ENCODE assay signal across 8 cellular contexts in genomic region chr11:129815596-129816461, GRCh38. TPM values are rescaled to one million over a fixed set of nuclear protein-coding genes. Genes with fewer than 3 reads are reported as not detected.
DNase-seq lines count a peak whose midpoint lies in the region; ATAC-seq, FAIRE-seq and TF ChIP-seq lines count a peak whose summit lies in the region.

Gene TMEM45B (plus strand): TSS chr11:129815848. CDS start chr11:129852483, 36,635 bp downstream.

- peaks cover 20% of the 10 kb centered on the region for H3K36me3 Mint-ChIP-seq in activated CD4-positive, alpha-beta memory T cell treated with anti-CD3 and anti-CD28 coated beads, Interleukin-2, amount 10 ng/mL, durations not matched to agents 7 days and 5 days (ENCODE audit: low read depth)

- TF ChIP-seq CTCF in dorsolateral prefrontal cortex (IDR thresholded peaks at IDR 0.05 in 54 of 56, conservative IDR thresholded peaks at IDR 0.05 in 2 of 56; ENCODE audit: low read depth in 1 of 56, partially characterized antibody in 56 of 56): no peak

- H3K27me3 ChIP-seq in dorsolateral prefrontal cortex: peaks cover 0 to 67% (median 29%) of the 10 kb centered on the region in 45 donors

- peak within 1 kb of the TSS; percentile 88 for H3K27ac Mint-ChIP-seq in activated CD4-positive, alpha-beta memory T cell treated with anti-CD3 and anti-CD28 coated beads, Interleukin-2, amount 10 ng/mL, durations not matched to agents 7 days and 5 days

- no peak for TF ChIP-seq POLR2A in GM12891 (IDR thresholded peaks at IDR 0.05; ENCODE audit: low read depth, low read length)

- CTCF ChIA-PET in activated CD4-positive, alpha-beta memory T cell treated with anti-CD3 and anti-CD28 coated beads, Interleukin-2, amount 10 ng/mL, durations not matched to agents 7 days and 5 days (lab: Charles Lee): interaction anchor here (1.8 kb wide), 1 partner anchor 317 kb away, joined by 7 read pairs; no protein-coding TSS in a partner anchor

- no peak for FAIRE-seq in GM12891 (lab: Jason Lieb, UNC)

- peak within 1 kb of the TSS in 29 of 59 donors; percentile 1 to 51 (median 27) for H3K4me3 ChIP-seq in dorsolateral prefrontal cortex

- peaks cover 37% of the 10 kb centered on the region for H3K4me1 Mint-ChIP-seq in activated CD4-positive, alpha-beta memory T cell treated with anti-CD3 and anti-CD28 coated beads, Interleukin-2, amount 10 ng/mL, durations not matched to agents 7 days and 5 days

- POLR2A ChIA-PET in activated CD4-positive, alpha-beta memory T cell treated with anti-CD3 and anti-CD28 coated beads, Interleukin-2, amount 10 ng/mL, durations not matched to agents 7 days and 5 days (lab: Charles Lee): interaction anchor here (2.1 to 3.9 kb wide), 3 partner anchors 38 to 187 kb away, joined by 10 to 17 read pairs (median 15); partner anchors contain the start of gene PRDM10

- peak within 1 kb of the TSS; percentile 76 for H3K4me3 Mint-ChIP-seq in activated CD4-positive, alpha-beta memory T cell treated with anti-CD3 and anti-CD28 coated beads, Interleukin-2, amount 10 ng/mL, durations not matched to agents 7 days and 5 days

- intact Hi-C loops in Right ventricle myocardium superior (cut with DNase I): no loop called here
- intact Hi-C loops in dorsolateral prefrontal cortex (cut with DNase I): no loop called here

- H3K9me3 Mint-ChIP-seq in activated CD4-positive, alpha-beta memory T cell treated with anti-CD3 and anti-CD28 coated beads, Interleukin-2, amount 10 ng/mL, durations not matched to agents 7 days and 5 days: peaks cover 16% of the 10 kb centered on the region

- H3K27me3 Mint-ChIP-seq in activated CD4-positive, alpha-beta memory T cell treated with anti-CD3 and anti-CD28 coated beads, Interleukin-2, amount 10 ng/mL, durations not matched to agents 7 days and 5 days: peaks cover 56% of the 10 kb centered on the region

- peak; percentile 52 for ATAC-seq in Right ventricle myocardium superior (ENCODE audit: poor library complexity)

- DNase-seq in NCI-H1092 (lab: John Stamatoyannopoulos, UW): peak; percentile 35
- no peak for DNase-seq in activated CD4-positive, alpha-beta memory T cell treated with anti-CD3 and anti-CD28 coated beads, Interleukin-2, amount 10 ng/mL, durations not matched to agents 7 days and 5 days
- DNase-seq in Right ventricle myocardium superior: no peak
- peak; percentile 73 for DNase-seq in retina
- DNase-seq in putamen (ENCODE audit: low spot score): no peak
- DNase-seq in caudate nucleus (lab: John Stamatoyannopoulos, UW): no peak
- DNase-seq in GM12891 (ENCODE audit: insufficient read length, low spot score): no peak
- no peak for DNase-seq in dorsolateral prefrontal cortex

- H3K27ac ChIP-seq in caudate nucleus (ENCODE audit: low read depth, low read length): no peak within 1 kb of the TSS
- no peak within 1 kb of the TSS for H3K27ac ChIP-seq in dorsolateral prefrontal cortex

TF ChIP-seq in GM12891, 5 proteins besides CTCF, POLR2A, EP300 and RAD21:
- TF ChIP-seq PAX5 (IDR thresholded peaks at IDR 0.05; ENCODE audit: insufficient read depth, low read length, severe bottlenecking): no peak
- TF ChIP-seq TAF1 (IDR thresholded peaks at IDR 0.05; ENCODE audit: low read depth, low read length): no peak
- no peak for TF ChIP-seq SPI1 (IDR thresholded peaks at IDR 0.05; ENCODE audit: low read depth, low read length)
- no peak for TF ChIP-seq POU2F2 (IDR thresholded peaks at IDR 0.05; ENCODE audit: low read depth, low read length)
- TF ChIP-seq POLR2AphosphoS5 (IDR thresholded peaks at IDR 0.05; ENCODE audit: low read depth, low read length): no peak

RNA-seq across cellular contexts. Expression of gene TMEM45B, which starts in this region (rescaled TPM):
- 1 to 10 TPM; 3.1 to 3.3 TPM for total RNA-seq in activated CD4-positive, alpha-beta memory T cell treated with anti-CD3 and anti-CD28 coated beads, Interleukin-2, amount 10 ng/mL, durations not matched to agents 7 days and 5 days
- total RNA-seq in Right ventricle myocardium superior (not detected), dorsolateral prefrontal cortex (1 to 10 TPM in 24 of 120 experiments, under 1 TPM in 78, not detected in 18; 0.18 to 2.3 (median 0.69) TPM)
- polyA plus RNA-seq in GM12891 (2012; ENCODE audit: low read depth, missing spikeins): not detected

Comparison
In these comparisons a context has a peak if more than half of its experiments do, and no peak if none do; other contexts are left out.
1. Peak in ATAC-seq in Right ventricle myocardium superior; RNA of the gene not detected or under 1 TPM.
2. DNase-seq: peak in NCI-H1092 (single experiment) and retina (single experiment); none in activated CD4-positive, alpha-beta memory T cell treated with anti-CD3 and anti-CD28 coated beads, Interleukin-2, amount 10 ng/mL, durations not matched to agents 7 days and 5 days (single experiment), Right ventricle myocardium superior (single experiment), putamen (single experiment), caudate nucleus (0 of 61), GM12891 (single experiment) and dorsolateral prefrontal cortex (0 of 10).